Comparison of ENCODE assay signal across 21 cellular contexts in the genomic region with DNA sequence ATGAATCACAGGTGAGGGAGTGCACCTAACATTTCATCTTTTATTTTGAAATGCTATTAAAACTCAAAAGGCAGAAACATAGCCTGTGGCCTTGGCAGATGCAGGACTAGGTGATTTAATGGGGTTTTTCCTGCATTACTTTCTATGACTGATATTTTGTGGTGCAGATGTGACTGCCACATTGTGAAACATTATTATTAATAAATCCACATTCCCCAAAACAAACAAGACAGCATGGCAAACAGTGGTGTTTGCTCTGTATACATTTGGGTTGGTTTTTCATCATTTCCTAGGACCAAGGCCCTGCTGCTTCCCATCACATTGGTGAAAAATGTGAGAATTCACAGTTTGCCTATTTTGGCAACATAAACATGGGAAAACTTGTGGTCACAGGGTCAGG.
"Had no signal": no experiment of that assay in that cellular context is flagged by ENCODE, and none has a peak within 500 bp of the region (broad histone marks: within the 10 kb centered on the region; RNA-seq: fewer than 3 reads in every experiment).

No MANE protein-coding gene starts in this region.

- ATAC-seq: activated CD4-positive, CD25-positive, alpha-beta regulatory T cell treated with anti-CD3 and anti-CD28 coated beads, Interleukin-2, amount 50 U/mL, for 24 hours; body of pancreas; left ventricle myocardium superior had no signal

- H3K9me3 ChIP-seq: body of pancreas, prostate gland, suprapubic skin, upper lobe of left lung had no signal

- H3K4me1 ChIP-seq: body of pancreas, prostate gland had no signal

- H3K36me3 ChIP-seq: prostate gland, suprapubic skin, upper lobe of left lung had no signal

- H3K27ac Mint-ChIP-seq: activated T-helper 2 cell treated with anti-CD3 and anti-CD28 coated beads, Interferon-gamma antibody, Interleukin-2, Interleukin-4, amounts not matched to agents 10 μg/mL and 5 μg/mL and 100 μg/mL, durations not matched to agents 14 hours and 24 hours and 36 hours; nephron progenitor cell had no signal

- DNase-seq: activated naive CD4-positive, alpha-beta T cell treated with anti-CD3 and anti-CD28 coated beads, Interleukin-2, amount 50 U/mL, for 16 hours; amygdala; body of pancreas; central memory CD4-positive, alpha-beta T cell; foreskin melanocyte; kidney glomerular epithelial cell; left ventricle myocardium superior; mesendoderm; nephron progenitor cell; occipital lobe; right cardiac atrium; stimulated activated CD4-positive, alpha-beta T cell treated with anti-CD3 and anti-CD28 coated beads, Interleukin-15, amount 100 ng/mL, for 24 hours; stimulated activated CD4-positive, alpha-beta T cell treated with anti-CD3 and anti-CD28 coated beads, Interleukin-4, amount 100 ng/mL, for 1 hour; stimulated activated naive CD4-positive, alpha-beta T cell treated with Interleukin-2 at 50 U/mL for 16 hours; upper lobe of left lung had no signal

- H3K27me3 ChIP-seq: body of pancreas, suprapubic skin, upper lobe of left lung had no signal

- H3K4me3 ChIP-seq: body of pancreas, coronary artery, prostate gland, skin epidermis, suprapubic skin, upper lobe of left lung had no signal

- H3K4me3 Mint-ChIP-seq: nephron progenitor cell had no signal

- H3K27ac ChIP-seq: body of pancreas, coronary artery, prostate gland, suprapubic skin, upper lobe of left lung had no signal

- H3K9me3 Mint-ChIP-seq: nephron progenitor cell had no signal
